ENCODE assay signal across 7 cellular contexts in the genomic region with DNA sequence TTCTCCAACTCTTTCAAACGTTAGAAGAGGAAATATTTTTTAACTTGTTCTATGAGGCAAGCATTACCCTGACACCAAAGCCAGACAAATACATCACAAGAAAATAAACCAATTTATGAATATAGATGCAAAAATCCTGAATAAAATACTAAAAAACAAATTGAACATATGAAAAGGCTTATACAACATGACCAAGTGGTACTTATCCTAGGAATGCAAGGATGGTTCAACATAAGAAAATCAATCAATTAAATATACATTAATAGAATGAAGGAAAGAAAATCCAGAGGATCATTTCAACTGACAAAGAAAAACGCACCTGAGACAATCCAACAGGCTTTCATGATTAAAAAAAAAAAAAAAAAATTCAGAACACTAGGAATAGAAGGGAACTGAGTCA.
"Had no signal": no experiment of that assay in that cellular context is flagged by ENCODE, and none has a peak within 500 bp of the region (broad histone marks: within the 10 kb centered on the region; RNA-seq: fewer than 3 reads in every experiment).

No MANE protein-coding gene starts in this region.

- ATAC-seq: GM12878 had no signal

- H3K4me3 ChIP-seq: GM12878 had no signal

- DNase-seq: GDM1, GF-D8 had no signal

- FAIRE-seq: G401.6, GM12878, GM12891, GM12892, GM19239 had no signal
